Comparison of ENCODE assay signal across 8 cellular contexts in the genomic region with DNA sequence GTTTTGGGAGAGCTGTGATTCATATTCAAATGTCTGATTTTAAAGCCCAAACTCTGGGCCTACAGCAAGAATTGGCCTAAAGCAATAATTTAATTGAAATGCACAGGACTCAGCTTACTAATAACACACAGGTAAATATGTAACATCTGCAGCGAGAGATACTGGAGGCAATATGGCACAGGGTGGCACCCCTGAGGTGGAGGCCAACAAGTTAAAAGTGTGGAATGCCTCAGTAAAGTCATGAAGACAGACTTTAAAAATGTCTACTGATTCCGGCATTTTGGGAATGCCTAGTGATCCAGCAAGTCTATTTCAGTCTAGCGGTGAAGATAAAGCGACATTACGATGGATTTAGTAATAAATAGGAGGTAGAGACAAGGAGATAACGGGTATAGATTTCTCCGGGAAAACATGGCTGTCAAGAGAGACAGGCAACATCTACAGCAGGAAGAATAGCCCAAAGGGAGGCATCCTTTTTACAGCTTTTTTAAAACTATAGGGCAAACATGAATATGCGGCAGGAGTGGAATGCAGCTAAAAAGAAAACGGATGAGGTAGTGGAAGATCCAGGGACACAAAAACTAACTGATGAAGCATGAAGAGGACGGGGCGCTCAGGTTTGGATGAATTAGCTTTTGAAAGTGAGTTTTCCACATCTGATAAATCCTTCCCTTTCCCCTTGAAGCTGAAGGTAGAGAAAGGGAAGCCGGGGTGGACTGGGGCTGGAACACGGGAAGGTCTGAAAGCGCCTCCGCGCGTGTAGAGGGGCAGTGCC. TPM values are rescaled to one million over a fixed set of nuclear protein-coding genes. Genes with fewer than 3 reads are reported as not detected.
DNase-seq lines count a peak whose midpoint lies in the region; ATAC-seq and TF ChIP-seq lines count a peak whose summit lies in the region.

No MANE protein-coding gene starts in this region.

- peaks cover 2 to 5% (median 5%) of the 10 kb centered on the region in 3 donors for H3K27me3 Mint-ChIP-seq in CD14-positive monocyte (ENCODE audit: low read depth in 3 of 3)
- no peaks in the 10 kb centered on the region for H3K27me3 Mint-ChIP-seq in natural killer cell treated with Interleukin-12 subunit alpha and Interleukin-12 subunit beta and Interleukin-15 and Interleukin-18, amount 100 ng/mL, for 72 hours

- H3K27ac Mint-ChIP-seq in CD14-positive monocyte: peak overlapping the region; percentile 27 to 96 (median 86)
- peak overlapping the region; percentile 83 to 95 for H3K27ac Mint-ChIP-seq in natural killer cell treated with Interleukin-12 subunit alpha and Interleukin-12 subunit beta and Interleukin-15 and Interleukin-18, amount 100 ng/mL, for 72 hours

- H3K4me3 ChIP-seq in Jurkat, Clone E6-1 (ENCODE audit: low read length): peak overlapping the region; percentile 94

- no peak for TF ChIP-seq CTCF in CD14-positive monocyte (IDR thresholded peaks at IDR 0.05)

- peaks cover 27% of the 10 kb centered on the region for H3K4me1 Mint-ChIP-seq in CD14-positive monocyte
- H3K4me1 Mint-ChIP-seq in natural killer cell treated with Interleukin-12 subunit alpha and Interleukin-12 subunit beta and Interleukin-15 and Interleukin-18, amount 100 ng/mL, for 72 hours (ENCODE audit: low read depth in 2 of 2): peaks cover 24 to 27% of the 10 kb centered on the region in 2 donors

- H3K9me3 Mint-ChIP-seq in CD14-positive monocyte: peaks cover 3 to 9% (median 5%) of the 10 kb centered on the region in 7 donors
- no peaks in the 10 kb centered on the region for H3K9me3 Mint-ChIP-seq in natural killer cell treated with Interleukin-12 subunit alpha and Interleukin-12 subunit beta and Interleukin-15 and Interleukin-18, amount 100 ng/mL, for 72 hours

- intact Hi-C loops in CD14-positive monocyte (cut with micrococcal nuclease): loop anchor here (5.0 to 10.0 kb wide), 2 partner anchors 70 to 628 kb away; partner anchors contain the start of gene APMAP (in 1 of the 2)

- DNase-seq in CD14-positive monocyte (ENCODE audit: low spot score): no peak
- DNase-seq in Jurkat, Clone E6-1 (ENCODE audit: low read depth, low spot score): no peak
- DNase-seq in dedifferentiated amniotic fluid mesenchymal stem cell (ENCODE audit: extremely low spot score): peak; percentile 19
- DNase-seq in natural killer cell treated with Interleukin-12 subunit alpha and Interleukin-12 subunit beta and Interleukin-15 and Interleukin-18, amount 100 ng/mL, for 72 hours (ENCODE audit: low spot score): no peak
- no peak for DNase-seq in RPMI8226
- DNase-seq in globus pallidus (ENCODE audit: low spot score): no peak
- DNase-seq in AG08396 (ENCODE audit: low spot score): no peak

- H3K4me3 Mint-ChIP-seq in CD14-positive monocyte: peak overlapping the region; percentile 92 to 93
- peak overlapping the region; percentile 87 for H3K4me3 Mint-ChIP-seq in natural killer cell treated with Interleukin-12 subunit alpha and Interleukin-12 subunit beta and Interleukin-15 and Interleukin-18, amount 100 ng/mL, for 72 hours

- peaks cover 1 to 3% of the 10 kb centered on the region in 2 donors for H3K36me3 Mint-ChIP-seq in CD14-positive monocyte
- H3K36me3 Mint-ChIP-seq in natural killer cell treated with Interleukin-12 subunit alpha and Interleukin-12 subunit beta and Interleukin-15 and Interleukin-18, amount 100 ng/mL, for 72 hours: peaks cover 9% of the 10 kb centered on the region

- no peak for ATAC-seq in natural killer cell treated with Interleukin-12 subunit alpha and Interleukin-12 subunit beta and Interleukin-15 and Interleukin-18, amount 100 ng/mL, for 72 hours
- no peak for ATAC-seq in HG03196 (IDR thresholded peaks at IDR 0.05; ENCODE audit: unreplicated experiment)

RNA-seq across cellular contexts. Expression of gene NANP, which starts 1.2 kb away (rescaled TPM):
- 1 to 10 TPM; 2.2 to 2.6 TPM for polyA plus RNA-seq in CD14-positive monocyte
- 7.7 TPM for polyA plus RNA-seq in Jurkat, Clone E6-1 (2012; ENCODE audit: insufficient read depth, insufficient read length)
- 1 to 10 TPM; 4.8 to 8.1 TPM for total RNA-seq in natural killer cell treated with Interleukin-12 subunit alpha and Interleukin-12 subunit beta and Interleukin-15 and Interleukin-18, amount 100 ng/mL, for 72 hours

RNA-seq across cellular contexts. Expression of gene NINL, which starts 37.3 kb away (rescaled TPM):
- under 1 TPM in 1 of 2 donors, not detected in 1; 0.15 TPM for polyA plus RNA-seq in CD14-positive monocyte
- 21.5 TPM for polyA plus RNA-seq in Jurkat, Clone E6-1 (2012; ENCODE audit: insufficient read depth, insufficient read length)
- total RNA-seq in natural killer cell treated with Interleukin-12 subunit alpha and Interleukin-12 subunit beta and Interleukin-15 and Interleukin-18, amount 100 ng/mL, for 72 hours: 1 to 10 TPM; 1.4 to 1.6 TPM
